In the genomic region with DNA sequence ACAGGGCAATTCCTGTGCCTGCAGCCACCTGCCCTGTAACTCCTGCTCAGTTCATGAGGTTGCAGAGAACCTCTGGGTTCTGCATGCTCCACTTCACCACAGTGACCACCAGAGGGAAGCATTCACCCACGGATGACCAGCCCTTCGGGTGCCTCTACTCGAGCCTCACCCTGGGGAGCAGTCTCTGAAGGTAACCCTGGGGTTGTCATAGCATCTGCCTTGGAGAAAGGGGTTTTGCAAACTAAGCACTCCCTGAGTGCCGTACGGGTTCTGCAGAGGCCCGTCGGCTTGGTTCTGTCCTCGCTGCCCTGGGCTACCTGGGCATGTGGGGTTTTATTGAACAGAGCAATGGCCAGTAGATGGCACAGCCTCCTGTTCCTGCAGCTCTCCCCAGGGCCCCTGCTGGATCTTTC, we compare ENCODE assay signal across 9 cellular contexts. TPM values are rescaled to one million over a fixed set of nuclear protein-coding genes. Genes with fewer than 3 reads are reported as not detected.
DNase-seq lines count a peak whose midpoint lies in the region; ATAC-seq and TF ChIP-seq lines count a peak whose summit lies in the region.
"Had no signal": no experiment of that assay in that cellular context is flagged by ENCODE, and none has a peak within 500 bp of the region (broad histone marks: within the 10 kb centered on the region; RNA-seq: fewer than 3 reads in every experiment).

No MANE protein-coding gene starts in this region.

- no peaks in the 10 kb centered on the region for H3K36me3 ChIP-seq in MG63

- DNase-seq in Calu3 = peak; percentile 30
- DNase-seq in MG63 = peak; percentile 22
- DNase-seq in T-helper 17 cell = peak in 2 of 3 donors; percentile 18 to 63
- DNase-seq in anterior cingulate cortex (lab: John Stamatoyannopoulos, UW) = peak in 44 of 58 donors; percentile 4 to 72 (median 24)
- peak in 28 of 51 donors; percentile 3 to 65 (median 22) for DNase-seq in hypothalamus (lab: John Stamatoyannopoulos, UW)
- peak; percentile 72 for DNase-seq in stimulated activated CD4-positive, alpha-beta T cell treated with anti-CD3 and anti-CD28 coated beads, Interleukin-15, amount 100 ng/mL, for 24 hours

- TF ChIP-seq CTCF in Calu3 (IDR thresholded peaks at IDR 0.05; ENCODE audit: unreplicated experiment) = peak; percentile 12

- CTCF ChIA-PET in Calu3 (lab: Charles Lee) = no interaction called here

- no peaks in the 10 kb centered on the region for H3K27me3 ChIP-seq in MG63

- no peak overlapping the region for H3K4me3 ChIP-seq in MG63
- H3K4me3 ChIP-seq: SK-N-MC had no signal

- BruUV-seq in Calu3 (replicated peaks; lab: Mats Ljungman, UMichigan) = no TSS peak

- peak; percentile 81 for ATAC-seq in GM21515 (IDR thresholded peaks at IDR 0.05; ENCODE audit: unreplicated experiment)
- peak; percentile 95 for ATAC-seq in T-helper 17 cell
- no peak for ATAC-seq in HG03439 (IDR thresholded peaks at IDR 0.05; ENCODE audit: unreplicated experiment)

- H3K9me3 ChIP-seq in MG63 (no peaks in the 10 kb centered on the region), T-helper 17 cell (ENCODE audit: control insufficient read depth, low read length, poor library complexity, severe bottlenecking) (no peaks in the 10 kb centered on the region)

- H3K36me3 Mint-ChIP-seq in Calu3 (ENCODE audit: insufficient read depth, unreplicated experiment) (no peaks in the 10 kb centered on the region), T-helper 17 cell (ENCODE audit: low read depth) (no peaks in the 10 kb centered on the region)

- H3K27ac Mint-ChIP-seq in Calu3 (ENCODE audit: unreplicated experiment) = no peak overlapping the region
- H3K27ac Mint-ChIP-seq in T-helper 17 cell = no peak overlapping the region

- H3K4me1 Mint-ChIP-seq in Calu3 (ENCODE audit: low read depth, unreplicated experiment) (no peaks in the 10 kb centered on the region), T-helper 17 cell (peaks cover 2% of the 10 kb centered on the region)

- no peaks in the 10 kb centered on the region for H3K9me3 Mint-ChIP-seq in Calu3 (ENCODE audit: low read depth, unreplicated experiment)

- intact Hi-C loops in Calu3 (cut with micrococcal nuclease; ENCODE audit: unreplicated experiment) = no loop called here

- H3K27me3 Mint-ChIP-seq in Calu3 (ENCODE audit: unreplicated experiment) (no peaks in the 10 kb centered on the region), T-helper 17 cell (peaks cover 5% of the 10 kb centered on the region)

- no peak overlapping the region for H3K4me3 Mint-ChIP-seq in Calu3 (ENCODE audit: low read depth, unreplicated experiment)
- H3K4me3 Mint-ChIP-seq in T-helper 17 cell = no peak overlapping the region

RNA-seq across cellular contexts. Expression of gene CST5, which starts 10.2 kb away (rescaled TPM):
- total RNA-seq in Calu3 (2022) (not detected in 2 replicates), T-helper 17 cell (not detected)
- total RNA-seq in MG63 (2014; rRNA removed; shearing (Covaris generic); ENCODE audit: low replicate concordance) = not detected in 2 replicates

Comparison
In these comparisons a context has a peak if more than half of its experiments do, and no peak if none do; other contexts are left out.
1. DNase-seq: peak in every context shown above with its lines; median percentile 72 in stimulated activated CD4-positive, alpha-beta T cell treated with anti-CD3 and anti-CD28 coated beads, Interleukin-15, amount 100 ng/mL, for 24 hours; 40 in T-helper 17 cell; 30 in Calu3; 24 in anterior cingulate cortex; 22 in MG63; 22 in hypothalamus.